23 cellular contexts compared by ENCODE assay signal in genomic region chr12:132456186-132456943, GRCh38.
"Had no signal": no experiment of that assay in that cellular context is flagged by ENCODE, and none has a peak within 500 bp of the region (broad histone marks: within the 10 kb centered on the region; RNA-seq: fewer than 3 reads in every experiment).

No MANE protein-coding gene starts in this region.

- FAIRE-seq: colon, endothelial cell of umbilical vein, frontal cortex had no signal

- H3K36me3 Mint-ChIP-seq: activated naive CD8-positive, alpha-beta T cell; mesothelial cell of epicardium; naive thymus-derived CD8-positive, alpha-beta T cell had no signal

- DNase-seq: activated CD4-positive, CD25-positive, alpha-beta regulatory T cell treated with anti-CD3 and anti-CD28 coated beads, Interleukin-2, amount 50 U/mL, for 72 hours; activated T-cell treated with anti-CD3 and anti-CD28 coated beads, Interleukin-2, amount 50 U/mL, for 1 hour; adrenal gland; central memory CD4-positive, alpha-beta T cell; effector memory CD4-positive, alpha-beta T cell; hippocampal formation; left ventricle myocardium inferior; mammary epithelial cell; naive thymus-derived CD8-positive, alpha-beta T cell; occipital lobe; stimulated activated CD4-positive, alpha-beta T cell treated with anti-CD3 and anti-CD28 coated beads, Interleukin-4, amount 100 ng/mL, for 1 hour; tibial artery had no signal

- ATAC-seq: activated T-helper 17 cell treated with anti-CD3 and anti-CD28 coated beads, Interleukin-2, amount 50 U/mL, for 72 hours; esophagus mucosa; naive thymus-derived CD8-positive, alpha-beta T cell had no signal

- H3K36me3 ChIP-seq: adrenal gland, ascending aorta, left ventricle myocardium inferior, tibial artery had no signal

- H3K4me1 ChIP-seq: adrenal gland, ascending aorta, left ventricle myocardium inferior, tibial artery had no signal

- H3K9me3 Mint-ChIP-seq: activated T-helper 17 cell treated with anti-CD3 and anti-CD28 coated beads, Interleukin-2, amount 50 U/mL, for 72 hours; mesothelial cell of epicardium; naive thymus-derived CD8-positive, alpha-beta T cell; stimulated activated naive CD8-positive, alpha-beta T cell treated with anti-CD3 and anti-CD28 coated beads, Interleukin-15, Interleukin-2, amounts not matched to agents 100 ng/mL and 50 ng/mL, for 24 hours had no signal

- H3K27me3 ChIP-seq: adrenal gland, ascending aorta had no signal

- H3K27ac Mint-ChIP-seq: activated naive CD8-positive, alpha-beta T cell; activated T-helper 17 cell treated with anti-CD3 and anti-CD28 coated beads, Interleukin-2, amount 50 U/mL, for 72 hours; mesothelial cell of epicardium; stimulated activated naive CD8-positive, alpha-beta T cell treated with anti-CD3 and anti-CD28 coated beads, Interleukin-15, Interleukin-2, amounts not matched to agents 100 ng/mL and 50 ng/mL, for 24 hours; T-helper 2 cell treated with Interferon-gamma antibody and Interleukin-4, amounts not matched to agents 5 μg/mL and 100 μg/mL, for 36 hours had no signal

- H3K27ac ChIP-seq: adrenal gland, ascending aorta, left ventricle myocardium inferior, tibial artery, VCaP had no signal

- H3K4me3 Mint-ChIP-seq: activated naive CD8-positive, alpha-beta T cell; activated T-helper 17 cell treated with anti-CD3 and anti-CD28 coated beads, Interleukin-2, amount 50 U/mL, for 72 hours; mesothelial cell of epicardium; stimulated activated naive CD8-positive, alpha-beta T cell treated with anti-CD3 and anti-CD28 coated beads, Interleukin-15, Interleukin-2, amounts not matched to agents 100 ng/mL and 50 ng/mL, for 24 hours; T-helper 2 cell treated with Interferon-gamma antibody and Interleukin-4, amounts not matched to agents 5 μg/mL and 100 μg/mL, for 36 hours had no signal

- H3K9me3 ChIP-seq: adrenal gland, ascending aorta, tibial artery had no signal

- H3K4me3 ChIP-seq: adrenal gland, ascending aorta, left ventricle myocardium inferior, tibial artery had no signal

- H3K27me3 Mint-ChIP-seq: activated naive CD8-positive, alpha-beta T cell; stimulated activated naive CD8-positive, alpha-beta T cell treated with anti-CD3 and anti-CD28 coated beads, Interleukin-15, Interleukin-2, amounts not matched to agents 100 ng/mL and 50 ng/mL, for 24 hours had no signal
